Comparison of ENCODE assay signal across 8 cellular contexts in genomic region chr3:192409203-192409837, GRCh38.
A peak's percentile ranks its signal among the peaks of the same experiment; 100 is the strongest.
DNase-seq lines count a peak whose midpoint lies in the region; ATAC-seq and TF ChIP-seq lines count a peak whose summit lies in the region.

No MANE protein-coding gene starts in this region.

- H3K9me3 Mint-ChIP-seq in activated T-cell treated with anti-CD3 and anti-CD28 coated beads, Interleukin-2, amount 50 U/mL, for 72 hours = no peaks in the 10 kb centered on the region
- H3K9me3 Mint-ChIP-seq in mesothelial cell of epicardium = no peaks in the 10 kb centered on the region
- H3K9me3 Mint-ChIP-seq in CD4-positive, alpha-beta T cell = no peaks in the 10 kb centered on the region

- peak overlapping the region; percentile 43 to 49 for H3K4me3 Mint-ChIP-seq in activated T-cell treated with anti-CD3 and anti-CD28 coated beads, Interleukin-2, amount 50 U/mL, for 72 hours
- peak overlapping the region; percentile 82 for H3K4me3 Mint-ChIP-seq in mesothelial cell of epicardium
- no peak overlapping the region for H3K4me3 Mint-ChIP-seq in CD4-positive, alpha-beta T cell

- ATAC-seq in activated T-cell treated with anti-CD3 and anti-CD28 coated beads, Interleukin-2, amount 50 U/mL, for 72 hours (replicated peaks in 1 of 2) = peak; percentile 25 to 31
- ATAC-seq in CD4-positive, alpha-beta T cell (ENCODE audit: poor library complexity) = no peak
- ATAC-seq in GM18870 (IDR thresholded peaks at IDR 0.05; ENCODE audit: unreplicated experiment) = no peak
- no peak for ATAC-seq in GM19467 (IDR thresholded peaks at IDR 0.05; ENCODE audit: unreplicated experiment)

- no peaks in the 10 kb centered on the region for H3F3A ChIP-seq in MM.1S (ENCODE audit: insufficient read depth, low read length)

- peak overlapping the region; percentile 36; the same call in 1 of the 2 replicates for H3K9ac ChIP-seq in MM.1S (ENCODE audit: low read length)

- no peak for TF ChIP-seq CTCF in MM.1S (IDR thresholded peaks at IDR 0.05; ENCODE audit: low read length)
- no peak for TF ChIP-seq CTCF in mesothelial cell of epicardium (IDR thresholded peaks at IDR 0.05; ENCODE audit: unreplicated experiment)
- no peak for TF ChIP-seq CTCF in CD4-positive, alpha-beta T cell (IDR thresholded peaks at IDR 0.05)

- POLR2A ChIA-PET in CD4-positive, alpha-beta T cell (lab: Charles Lee) = no interaction called here

- H4K20me1 ChIP-seq in MM.1S (ENCODE audit: insufficient read depth, low read length) = no peaks in the 10 kb centered on the region

- CTCF ChIA-PET in CD4-positive, alpha-beta T cell (lab: Charles Lee) = no interaction called here

- H3K4me1 ChIP-seq in MM.1S (ENCODE audit: low read length) (no peaks in the 10 kb centered on the region), ectodermal cell (ENCODE audit: control insufficient read depth, insufficient read depth, low read length) (peaks cover 6% of the 10 kb centered on the region)

- H3K4me3 ChIP-seq in MM.1S (ENCODE audit: low read length) = peak overlapping the region; percentile 83
- H3K4me3 ChIP-seq in ectodermal cell (ENCODE audit: insufficient read depth, low read depth, low read length) = peak overlapping the region; percentile 74

- H3K4me2 ChIP-seq in MM.1S (ENCODE audit: low read depth, low read length) = peak overlapping the region; percentile 77

- peaks cover 0 to 3% of the 10 kb centered on the region in 2 donors for H3K36me3 Mint-ChIP-seq in activated T-cell treated with anti-CD3 and anti-CD28 coated beads, Interleukin-2, amount 50 U/mL, for 72 hours (ENCODE audit: insufficient read depth in 2 of 2)
- H3K36me3 Mint-ChIP-seq in mesothelial cell of epicardium = no peaks in the 10 kb centered on the region
- H3K36me3 Mint-ChIP-seq in CD4-positive, alpha-beta T cell (ENCODE audit: low read depth) = no peaks in the 10 kb centered on the region

- no peaks in the 10 kb centered on the region for H3K9me3 ChIP-seq in MM.1S (replicated peaks; ENCODE audit: insufficient read depth, low read length)
- H3K9me3 ChIP-seq in ectodermal cell (ENCODE audit: control insufficient read depth, low read length) = no peaks in the 10 kb centered on the region
- no peaks in the 10 kb centered on the region for H3K9me3 ChIP-seq in CD4-positive, alpha-beta T cell (ENCODE audit: control insufficient read depth, low read length)

- peaks cover 57% of the 10 kb centered on the region for H3K27me3 Mint-ChIP-seq in activated T-cell treated with anti-CD3 and anti-CD28 coated beads, Interleukin-2, amount 50 U/mL, for 72 hours (ENCODE audit: low read depth)
- H3K27me3 Mint-ChIP-seq in mesothelial cell of epicardium (ENCODE audit: low read depth) = peaks cover 78% of the 10 kb centered on the region
- peaks cover 69% of the 10 kb centered on the region for H3K27me3 Mint-ChIP-seq in CD4-positive, alpha-beta T cell

- no peaks in the 10 kb centered on the region for H3K9me2 ChIP-seq in MM.1S (replicated peaks; ENCODE audit: insufficient read depth, low read length)

- WGBS in ectodermal cell, 2 experiments = 0% methylated on average over 60 of the region's 60 CpGs

- peak in 1 of 2 donors; percentile 2 for DNase-seq in activated T-cell treated with anti-CD3 and anti-CD28 coated beads, Interleukin-2, amount 50 U/mL, for 72 hours
- no peak for DNase-seq in activated T-cell treated with anti-CD3 and anti-CD28 coated beads, Interleukin-2, amount 50 U/mL, for 1 hour
- peak; percentile 77 for DNase-seq in MM.1S
- peak in 1 of 2 experiments; percentile 51 for DNase-seq in mesothelial cell of epicardium (ENCODE audit: low spot score in 2 of 2, unreplicated experiment in 2 of 2)
- DNase-seq in CD4-positive, alpha-beta T cell = no peak

- intact Hi-C loops in CD4-positive, alpha-beta T cell (cut with DNase I, micrococcal nuclease) = no loop called here

- no peak overlapping the region for H3K27ac ChIP-seq in MM.1S (ENCODE audit: low read length)
- no peak overlapping the region for H3K27ac ChIP-seq in ectodermal cell (ENCODE audit: insufficient read depth, low read depth, low read length, poor library complexity, severe bottlenecking)
- H3K27ac ChIP-seq in CD4-positive, alpha-beta T cell (ENCODE audit: low read depth, low read length) = no peak overlapping the region

- H3K36me3 ChIP-seq in MM.1S (replicated peaks; ENCODE audit: insufficient read depth, low read length) (no peaks in the 10 kb centered on the region), ectodermal cell (ENCODE audit: control insufficient read depth, insufficient read depth, low read length) (no peaks in the 10 kb centered on the region)

- 0 out of 2 replicates have a peak, but pooled peaks cover 3% of the 10 kb centered on the region for H3K27me3 ChIP-seq in MM.1S (replicated peaks; ENCODE audit: insufficient read depth, low read length)
- peaks cover 52% of the 10 kb centered on the region for H3K27me3 ChIP-seq in ectodermal cell (ENCODE audit: control insufficient read depth, insufficient read depth, low read length, poor library complexity, severe bottlenecking)
- H3K27me3 ChIP-seq in CD4-positive, alpha-beta T cell (ENCODE audit: control insufficient read depth, insufficient read depth, low read length) = peaks cover 37% of the 10 kb centered on the region

- H3K79me2 ChIP-seq in MM.1S (ENCODE audit: low read length) = no peaks in the 10 kb centered on the region

- H3K27ac Mint-ChIP-seq in activated T-cell treated with anti-CD3 and anti-CD28 coated beads, Interleukin-2, amount 50 U/mL, for 72 hours = no peak overlapping the region
- H3K27ac Mint-ChIP-seq in mesothelial cell of epicardium = no peak overlapping the region
- H3K27ac Mint-ChIP-seq in CD4-positive, alpha-beta T cell = no peak overlapping the region

- H2AFZ ChIP-seq in MM.1S (ENCODE audit: low read length) = peak overlapping the region; percentile 94

- H3K4me1 Mint-ChIP-seq in activated T-cell treated with anti-CD3 and anti-CD28 coated beads, Interleukin-2, amount 50 U/mL, for 72 hours (ENCODE audit: low read depth) = no peaks in the 10 kb centered on the region
- H3K4me1 Mint-ChIP-seq in mesothelial cell of epicardium = peaks cover 9% of the 10 kb centered on the region
- H3K4me1 Mint-ChIP-seq in CD4-positive, alpha-beta T cell (ENCODE audit: low read depth) = no peaks in the 10 kb centered on the region

Comparison
In these comparisons a context has a peak if more than half of its experiments do, and no peak if none do; other contexts are left out.
1. ATAC-seq: peak in activated T-cell treated with anti-CD3 and anti-CD28 coated beads, Interleukin-2, amount 50 U/mL, for 72 hours (2 of 2); none in CD4-positive, alpha-beta T cell (single experiment), GM18870 (single experiment) and GM19467 (single experiment).